Comparison of ENCODE assay signal across 11 cellular contexts in genomic region chr2:200741468-200742202, GRCh38.
DNase-seq lines count a peak whose midpoint lies in the region; ATAC-seq and TF ChIP-seq lines count a peak whose summit lies in the region.
"Had no signal": no experiment of that assay in that cellular context is flagged by ENCODE, and none has a peak within 500 bp of the region (broad histone marks: within the 10 kb centered on the region; RNA-seq: fewer than 3 reads in every experiment).

No MANE protein-coding gene starts in this region.

- H3K36me3 ChIP-seq in mucosa of rectum (ENCODE audit: control insufficient read depth in 2 of 2, insufficient read depth in 2 of 2, low read length in 2 of 2) (no peaks in the 10 kb centered on the region), thyroid gland (no peaks in the 10 kb centered on the region)

- intact Hi-C loops in thyroid gland (cut with DNase I), result no loop called here

- WGBS in thyroid gland, 2 donors, result 32 to 42% methylated on average over 5 to 6 of the region's 8 CpGs

- no peaks in the 10 kb centered on the region for H3K27me3 ChIP-seq in mucosa of rectum (ENCODE audit: control insufficient read depth in 2 of 2, insufficient read depth in 2 of 2, low read length in 2 of 2)
- no peaks in the 10 kb centered on the region for H3K27me3 ChIP-seq in thyroid gland
- H3K27me3 ChIP-seq: body of pancreas had no signal

- H3K4me1 ChIP-seq in mucosa of rectum (ENCODE audit: control insufficient read depth in 2 of 2, insufficient read depth in 2 of 2, low read length in 2 of 2), result peaks cover 12 to 33% of the 10 kb centered on the region in 2 donors
- H3K4me1 ChIP-seq in thyroid gland, result peaks cover 14 to 27% of the 10 kb centered on the region in 2 donors

- ATAC-seq in HG02981 (IDR thresholded peaks at IDR 0.05; ENCODE audit: unreplicated experiment), result no peak
- ATAC-seq: stimulated activated naive B cell treated with anti-CD40 and anti-IgM and Interleukin-4, amounts not matched to agents 10 μg/mL and 1 μg/mL and 100 μg/mL, for 72 hours had no signal

- peak; percentile 29 for DNase-seq in HuH-7 (ENCODE audit: low spot score)
- DNase-seq in epithelial cell of prostate (ENCODE audit: low read depth, low spot score), result no peak
- DNase-seq in thyroid gland, result peak; percentile 49 to 54
- DNase-seq in iPS-NIHi11 (ENCODE audit: low spot score), result no peak
- no peak for DNase-seq in activated CD8-positive, alpha-beta memory T cell treated with anti-CD3 and anti-CD28 coated beads for 24 hours
- no peak for DNase-seq in NCI-H2227 (lab: John Stamatoyannopoulos, UW; ENCODE audit: unreplicated experiment)
- DNase-seq: NCI-H1694 treated with DMSO at 0.1 percent for 48 hours; stimulated activated naive B cell treated with anti-CD40 and anti-IgM and Interleukin-4, amounts not matched to agents 10 μg/mL and 1 μg/mL and 100 μg/mL, for 72 hours had no signal

- H3K27ac ChIP-seq in epithelial cell of prostate, result peak overlapping the region; percentile 36
- peak overlapping the region; percentile 85 to 95 for H3K27ac ChIP-seq in mucosa of rectum (ENCODE audit: low read depth in 2 of 2, low read length in 2 of 2)
- H3K27ac ChIP-seq in thyroid gland, result peak overlapping the region; percentile 64 to 75 (median 68)

- H3K9me3 ChIP-seq in mucosa of rectum (ENCODE audit: control insufficient read depth in 2 of 2, low read length in 2 of 2) (no peaks in the 10 kb centered on the region), thyroid gland (no peaks in the 10 kb centered on the region)
- H3K9me3 ChIP-seq: body of pancreas had no signal

- TF ChIP-seq CTCF in thyroid gland (IDR thresholded peaks at IDR 0.05), result no peak

- H3K4me3 ChIP-seq in mucosa of rectum (ENCODE audit: low read length in 2 of 2), result peak overlapping the region in 1 of 2 donors; percentile 24
- H3K4me3 ChIP-seq in thyroid gland (replicated peaks in 1 of 3), result no peak overlapping the region
- H3K4me3 ChIP-seq: body of pancreas had no signal

- TF ChIP-seq POLR2A in thyroid gland (IDR thresholded peaks at IDR 0.05), result no peak

- H3K9ac ChIP-seq in mucosa of rectum (ENCODE audit: low read depth in 1 of 2, low read length in 2 of 2), result peak overlapping the region in 1 of 2 donors; percentile 58

Comparison
In these comparisons a context has a peak if more than half of its experiments do, and no peak if none do; other contexts are left out.
1. DNase-seq: peak in HuH-7 (single experiment) and thyroid gland (2 of 2); none in epithelial cell of prostate (single experiment), iPS-NIHi11 (single experiment), activated CD8-positive, alpha-beta memory T cell treated with anti-CD3 and anti-CD28 coated beads for 24 hours (single experiment) and NCI-H2227 (single experiment).
2. H3K27ac ChIP-seq: peak in every context shown above with its lines; median percentile 90 in mucosa of rectum; 68 in thyroid gland; 36 in epithelial cell of prostate.